ENCODE assay signal across 10 cellular contexts in genomic region chr10:117342638-117343037, GRCh38. TPM values are rescaled to one million over a fixed set of nuclear protein-coding genes. Genes with fewer than 3 reads are reported as not detected.
DNase-seq lines count a peak whose midpoint lies in the region; ATAC-seq, FAIRE-seq and TF ChIP-seq lines count a peak whose summit lies in the region.
"Had no signal": no experiment of that assay in that cellular context is flagged by ENCODE, and none has a peak within 500 bp of the region (broad histone marks: within the 10 kb centered on the region; RNA-seq: fewer than 3 reads in every experiment).

No MANE protein-coding gene starts in this region.

- H3K27ac ChIP-seq in mesenchymal stem cell (ENCODE audit: low read length, poor library complexity, severe bottlenecking) (peak overlapping the region; percentile 27), upper lobe of left lung (no peak overlapping the region)
- H3K27ac ChIP-seq: epithelial cell of prostate had no signal

- H3K9me3 ChIP-seq in adipocyte (ENCODE audit: control insufficient read depth, low read length) (no peaks in the 10 kb centered on the region), mesenchymal stem cell (ENCODE audit: control insufficient read depth, low read length) (no peaks in the 10 kb centered on the region), upper lobe of left lung (no peaks in the 10 kb centered on the region)

- peaks cover 32% of the 10 kb centered on the region for H3K4me1 ChIP-seq in adipocyte (ENCODE audit: control insufficient read depth, insufficient read depth, low read length)
- H3K4me1 ChIP-seq in mesenchymal stem cell (ENCODE audit: control insufficient read depth, insufficient read depth, low read depth, low read length), result peaks cover 4% of the 10 kb centered on the region
- H3K4me1 ChIP-seq in upper lobe of left lung, result peaks cover 14 to 19% (median 17%) of the 10 kb centered on the region in 4 donors

- WGBS in mesenchymal stem cell, result 91% methylated on average over 5 of the region's 5 CpGs
- 81 to 84% methylated on average over 5 of the region's 5 CpGs for WGBS in upper lobe of left lung, 2 donors

- no peak overlapping the region for H2AK5ac ChIP-seq in mesenchymal stem cell (ENCODE audit: low read length, severe bottlenecking)

- H3K9ac ChIP-seq in adipocyte (ENCODE audit: low read length) (no peak overlapping the region), mesenchymal stem cell (ENCODE audit: low read length) (no peak overlapping the region)

- no peak overlapping the region for H4K91ac ChIP-seq in mesenchymal stem cell (ENCODE audit: low read length)

- H4K8ac ChIP-seq in mesenchymal stem cell (ENCODE audit: low read length), result no peak overlapping the region

- no peak overlapping the region for H2AFZ ChIP-seq in mesenchymal stem cell (ENCODE audit: low read depth, low read length)

- H3K4me2 ChIP-seq in mesenchymal stem cell (ENCODE audit: low read length, poor library complexity, severe bottlenecking), result no peak overlapping the region

- H3K14ac ChIP-seq in mesenchymal stem cell (ENCODE audit: low read length in 2 of 2), result no peak overlapping the region

- H3K18ac ChIP-seq in mesenchymal stem cell (ENCODE audit: low read depth in 1 of 2, low read length in 2 of 2), result no peak overlapping the region

- TF ChIP-seq EP300 in upper lobe of left lung (IDR thresholded peaks at IDR 0.05), result no peak

- peak overlapping the region; percentile 7; the same call in 1 of the 2 replicates for H3K4me3 ChIP-seq in GM08714 (ENCODE audit: low read length)
- H3K4me3 ChIP-seq in adipocyte (ENCODE audit: low read length), result no peak overlapping the region
- no peak overlapping the region for H3K4me3 ChIP-seq in mesenchymal stem cell (ENCODE audit: insufficient read depth in 1 of 2, low read depth in 1 of 2, low read length in 2 of 2)
- H3K4me3 ChIP-seq in upper lobe of left lung, result no peak overlapping the region

- H3K36me3 ChIP-seq in adipocyte (ENCODE audit: control insufficient read depth, insufficient read depth, low read length, severe bottlenecking) (no peaks in the 10 kb centered on the region), mesenchymal stem cell (ENCODE audit: control insufficient read depth in 1 of 2, insufficient read depth in 2 of 2, low read depth in 1 of 2, low read length in 2 of 2) (peaks cover 0 to 16% of the 10 kb centered on the region in 2 experiments), upper lobe of left lung (peaks cover 0 to 6% (median 0%) of the 10 kb centered on the region in 4 donors)

- TF ChIP-seq CTCF in D721Med (IDR thresholded peaks at IDR 0.05; ENCODE audit: insufficient read depth, missing control alignments) (no peak), upper lobe of left lung (IDR thresholded peaks at IDR 0.05) (no peak)

- no peak overlapping the region for H3K23ac ChIP-seq in mesenchymal stem cell (ENCODE audit: low read length in 2 of 2)

- no peak overlapping the region for H2BK120ac ChIP-seq in mesenchymal stem cell (ENCODE audit: low read depth, low read length)

- H3K4ac ChIP-seq in mesenchymal stem cell (ENCODE audit: low read depth in 1 of 2, low read length in 2 of 2), result no peak overlapping the region

- DNase-seq in adipocyte (ENCODE audit: low read depth) (peak; percentile 74), mesenchymal stem cell (peak; percentile 23), D721Med (ENCODE audit: insufficient read length, low spot score) (no peak), upper lobe of left lung (no peak), DMS53 treated with DMSO at 0.1 percent for 48 hours (lab: John Stamatoyannopoulos, UW; ENCODE audit: unreplicated experiment) (no peak)
- DNase-seq in stimulated activated CD4-positive, alpha-beta T cell treated with anti-CD3 and anti-CD28 coated beads, Interleukin-12 subunit alpha, Interleukin-12 subunit beta, amount 100 ng/mL, for 4 hours, result no peak
- DNase-seq: NCI-H146 had no signal

- TF ChIP-seq POLR2A in upper lobe of left lung (IDR thresholded peaks at IDR 0.05), result no peak

- FAIRE-seq in D721Med (lab: Jason Lieb, UNC), result no peak

- peak; percentile 13 for ATAC-seq in HG02798 (IDR thresholded peaks at IDR 0.05; ENCODE audit: poor library complexity, unreplicated experiment)
- no peak for ATAC-seq in upper lobe of left lung (ENCODE audit: low FRiP score in 2 of 2)

- peaks cover 26% of the 10 kb centered on the region for H3K79me1 ChIP-seq in mesenchymal stem cell (replicated peaks; ENCODE audit: low read length, poor library complexity, severe bottlenecking)

- no peak overlapping the region for H2BK5ac ChIP-seq in mesenchymal stem cell (ENCODE audit: low read depth, low read length, poor library complexity, severe bottlenecking)

- H3K27me3 ChIP-seq in adipocyte (replicated peaks; ENCODE audit: control insufficient read depth, insufficient read depth, low read length) (no peaks in the 10 kb centered on the region), mesenchymal stem cell (ENCODE audit: control insufficient read depth in 1 of 2, insufficient read depth in 1 of 2, low read length in 2 of 2) (no peaks in the 10 kb centered on the region), upper lobe of left lung (no peaks in the 10 kb centered on the region)

- no peak overlapping the region for H2BK15ac ChIP-seq in mesenchymal stem cell (ENCODE audit: low read depth, poor library complexity, severe bottlenecking)

- H2BK12ac ChIP-seq in mesenchymal stem cell (ENCODE audit: low read length in 2 of 2), result no peak overlapping the region

RNA-seq across cellular contexts. Expression of gene PDZD8, which starts 32.6 kb away (rescaled TPM):
- polyA plus RNA-seq in mesenchymal stem cell (2013, experiment 1 of 2), result 13.7 TPM
- 14.1 TPM for polyA plus RNA-seq in mesenchymal stem cell (2013, experiment 2 of 2)
- 10 to 100 TPM; 18.9 to 42.0 (median 34.0) TPM for total RNA-seq in upper lobe of left lung

Comparison
In these comparisons a context has a peak if more than half of its experiments do, and no peak if none do; other contexts are left out.
1. DNase-seq: peak in adipocyte (single experiment) and mesenchymal stem cell (single experiment); none in D721Med (single experiment), upper lobe of left lung (0 of 2), DMS53 treated with DMSO at 0.1 percent for 48 hours (single experiment) and stimulated activated CD4-positive, alpha-beta T cell treated with anti-CD3 and anti-CD28 coated beads, Interleukin-12 subunit alpha, Interleukin-12 subunit beta, amount 100 ng/mL, for 4 hours (single experiment).